27 cellular contexts compared by ENCODE assay signal in the genomic region with DNA sequence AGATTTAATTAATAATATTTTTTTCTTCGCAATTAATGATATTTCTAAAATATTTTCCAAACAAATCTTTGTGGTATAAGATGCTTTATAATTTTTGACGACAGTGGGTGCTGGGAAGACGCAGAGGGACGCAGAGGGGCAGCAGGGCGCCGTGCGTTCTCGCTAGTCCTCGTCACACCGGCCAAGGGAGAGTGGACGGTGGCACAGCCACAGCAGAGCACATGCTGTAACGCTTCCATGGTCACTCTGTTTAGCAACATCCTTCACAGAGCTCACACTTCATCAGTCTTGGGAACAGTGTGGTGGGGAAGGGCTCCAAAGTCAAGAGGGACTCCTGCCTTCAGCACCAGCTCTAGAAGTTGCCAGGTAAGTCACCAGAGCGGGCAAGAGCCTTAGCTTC.
DNase-seq lines count a peak whose midpoint lies in the region; ATAC-seq, FAIRE-seq and TF ChIP-seq lines count a peak whose summit lies in the region.
"Had no signal": no experiment of that assay in that cellular context is flagged by ENCODE, and none has a peak within 500 bp of the region (broad histone marks: within the 10 kb centered on the region; RNA-seq: fewer than 3 reads in every experiment).

No MANE protein-coding gene starts in this region.

- H3K27me3 Mint-ChIP-seq in endodermal cell (ENCODE audit: insufficient read depth) (no peaks in the 10 kb centered on the region), nephron progenitor cell (ENCODE audit: low read depth, poor library complexity) (peaks cover 2% of the 10 kb centered on the region)
- H3K27me3 Mint-ChIP-seq: CD4-positive, alpha-beta T cell had no signal

- H3K27ac ChIP-seq in Karpas-422 (ENCODE audit: low read length) = no peak overlapping the region
- no peak overlapping the region for H3K27ac ChIP-seq in endodermal cell (ENCODE audit: low read depth, low read length)
- H3K27ac ChIP-seq in thoracic aorta = peak overlapping the region; percentile 19 to 54
- no peak overlapping the region for H3K27ac ChIP-seq in pancreas
- H3K27ac ChIP-seq: A549; BLaER1 treated with 17β-estradiol and CSF1 and Interleukin-3, amounts not matched to agents 10 nM and 100 nM; GM23248 had no signal

- no peaks in the 10 kb centered on the region for H3K79me2 ChIP-seq in Karpas-422 (ENCODE audit: low read length)

- H3K4me3 ChIP-seq in Karpas-422 (ENCODE audit: low read length) (no peak overlapping the region), endodermal cell (ENCODE audit: low read length) (no peak overlapping the region), thoracic aorta (no peak overlapping the region), pancreas (no peak overlapping the region)
- H3K4me3 ChIP-seq: A549; BLaER1 treated with 17β-estradiol and CSF1 and Interleukin-3, amounts not matched to agents 10 nM and 100 nM; GM12878; GM23248 had no signal

- 86 to 88% methylated on average over 12 of the region's 13 CpGs for WGBS in endodermal cell (ENCODE audit: insufficient coverage in 1 of 2, insufficient read length in 1 of 2), 2 experiments
- WGBS in pancreas, 2 donors = 88 to 90% methylated on average over 13 of the region's 13 CpGs

- H3K4me1 ChIP-seq in Karpas-422 (ENCODE audit: low read length) (peaks cover 2% of the 10 kb centered on the region; the same call in 1 of the 2 replicates), endodermal cell (ENCODE audit: control insufficient read depth, insufficient read depth, low read length) (no peaks in the 10 kb centered on the region), thoracic aorta (ENCODE audit: control insufficient read depth in 1 of 2, low read depth in 2 of 2) (peaks cover 0 to 7% of the 10 kb centered on the region in 2 donors), pancreas (no peaks in the 10 kb centered on the region)
- H3K4me1 ChIP-seq: A549; BE2C; BLaER1 treated with 17β-estradiol and CSF1 and Interleukin-3, amounts not matched to agents 10 nM and 100 nM had no signal

- peak overlapping the region; percentile 48 for H3K27ac Mint-ChIP-seq in endodermal cell
- H3K27ac Mint-ChIP-seq in nephron progenitor cell = peak overlapping the region; percentile 78
- H3K27ac Mint-ChIP-seq: CD14-positive monocyte; CD4-positive, alpha-beta T cell; CD8-positive, alpha-beta memory T cell had no signal

- H3K4me3 Mint-ChIP-seq in endodermal cell (no peak overlapping the region), nephron progenitor cell (no peak overlapping the region)
- H3K4me3 Mint-ChIP-seq: CD14-positive monocyte; CD4-positive, alpha-beta T cell; CD8-positive, alpha-beta memory T cell; H9 had no signal

- H3K36me3 ChIP-seq in Karpas-422 (ENCODE audit: insufficient read depth, low read length) (no peaks in the 10 kb centered on the region), endodermal cell (ENCODE audit: control insufficient read depth, insufficient read depth, low read length) (peaks cover 97% of the 10 kb centered on the region), thoracic aorta (peaks cover 90% of the 10 kb centered on the region), pancreas (no peaks in the 10 kb centered on the region)

- peak; percentile 20 for DNase-seq in Karpas-422
- DNase-seq in endodermal cell = no peak
- DNase-seq in nephron progenitor cell = no peak
- no peak for DNase-seq in thoracic aorta (ENCODE audit: low spot score)
- no peak for DNase-seq in pancreas
- no peak for DNase-seq in activated T-cell treated with anti-CD3 and anti-CD28 coated beads, Interleukin-2, amount 50 U/mL, for 48 hours
- no peak for DNase-seq in NCI-H510A (lab: John Stamatoyannopoulos, UW)
- DNase-seq in islet precursor cell = no peak
- DNase-seq: 8988T; ACHN; AML-193; BE2C; CD4-positive, alpha-beta T cell; CD8-positive, alpha-beta memory T cell; DMS 273 treated with DMSO at 0.1 percent for 48 hours; DMS79; EL; GDM1; GM23248; H9 had no signal

- H3K4me2 ChIP-seq in Karpas-422 (ENCODE audit: low read depth, low read length, poor library complexity, severe bottlenecking) = no peak overlapping the region
- H3K4me2 ChIP-seq: A549; BLaER1 treated with 17β-estradiol and CSF1 and Interleukin-3, amounts not matched to agents 10 nM and 100 nM had no signal

- H3K27me3 ChIP-seq in Karpas-422 (ENCODE audit: low read length) (no peaks in the 10 kb centered on the region), endodermal cell (ENCODE audit: control insufficient read depth, insufficient read depth, low read length, poor library complexity, severe bottlenecking) (no peaks in the 10 kb centered on the region), thoracic aorta (replicated peaks; ENCODE audit: insufficient read depth) (no peaks in the 10 kb centered on the region), pancreas (no peaks in the 10 kb centered on the region)
- H3K27me3 ChIP-seq: BE2C; BLaER1 treated with 17β-estradiol and CSF1 and Interleukin-3, amounts not matched to agents 10 nM and 100 nM had no signal

- intact Hi-C loops in pancreas (cut with DNase I) = no loop called here

- ATAC-seq in thoracic aorta (ENCODE audit: insufficient number of reproducible peaks, low FRiP score, low read depth) (no peak), pancreas (no peak)
- ATAC-seq: A549, GM12878, HCT116 had no signal

- no peaks in the 10 kb centered on the region for H4K20me1 ChIP-seq in Karpas-422 (ENCODE audit: insufficient read depth, low read depth, low read length)

- H3K9me2 ChIP-seq in Karpas-422 (replicated peaks; ENCODE audit: insufficient read depth, low read length) = no peaks in the 10 kb centered on the region

- H3K36me3 Mint-ChIP-seq in endodermal cell (ENCODE audit: low read depth) (peaks cover 88% of the 10 kb centered on the region), nephron progenitor cell (ENCODE audit: low read depth) (peaks cover 76% of the 10 kb centered on the region)
- H3K36me3 Mint-ChIP-seq: CD14-positive monocyte had no signal

- H3K9me3 Mint-ChIP-seq in endodermal cell = no peaks in the 10 kb centered on the region
- no peaks in the 10 kb centered on the region for H3K9me3 Mint-ChIP-seq in nephron progenitor cell
- H3K9me3 Mint-ChIP-seq: CD4-positive, alpha-beta T cell; H9 had no signal

- H3K9me3 ChIP-seq in Karpas-422 (ENCODE audit: low read length) = no peaks in the 10 kb centered on the region
- H3K9me3 ChIP-seq in endodermal cell (ENCODE audit: control insufficient read depth, low read length) = no peaks in the 10 kb centered on the region
- no peaks in the 10 kb centered on the region for H3K9me3 ChIP-seq in thoracic aorta
- no peaks in the 10 kb centered on the region for H3K9me3 ChIP-seq in pancreas
- H3K9me3 ChIP-seq: A549; BE2C; BLaER1 treated with 17β-estradiol and CSF1 and Interleukin-3, amounts not matched to agents 10 nM and 100 nM had no signal

- TF ChIP-seq CTCF in endodermal cell (conservative IDR thresholded peaks at IDR 0.05) (no peak), nephron progenitor cell (IDR thresholded peaks at IDR 0.05) (no peak), thoracic aorta (IDR thresholded peaks at IDR 0.05) (no peak), pancreas (IDR thresholded peaks at IDR 0.05) (no peak)

- H3K9ac ChIP-seq in Karpas-422 (ENCODE audit: low read length) (no peak overlapping the region), endodermal cell (ENCODE audit: extremely low read depth, low read length, poor library complexity, severe bottlenecking) (no peak overlapping the region)
- H3K9ac ChIP-seq: BLaER1 treated with 17β-estradiol and CSF1 and Interleukin-3, amounts not matched to agents 10 nM and 100 nM; GM23248 had no signal

- no peaks in the 10 kb centered on the region for H3K4me1 Mint-ChIP-seq in endodermal cell
- no peaks in the 10 kb centered on the region for H3K4me1 Mint-ChIP-seq in nephron progenitor cell
- H3K4me1 Mint-ChIP-seq: CD14-positive monocyte, H9 had no signal

- no peak overlapping the region for H2AFZ ChIP-seq in Karpas-422 (ENCODE audit: low read length)
- H2AFZ ChIP-seq: GM23248 had no signal

- no peak for FAIRE-seq in pancreas (lab: Jason Lieb, UNC)
- FAIRE-seq: A549, D721Med, GM12878, GM19239 had no signal

Comparison
In these comparisons a context has a peak if more than half of its experiments do, and no peak if none do; other contexts are left out.
1. H3K27ac ChIP-seq: peak in thoracic aorta (2 of 2); none in Karpas-422 (single experiment), endodermal cell (single experiment) and pancreas (0 of 4).